In the genomic region with DNA sequence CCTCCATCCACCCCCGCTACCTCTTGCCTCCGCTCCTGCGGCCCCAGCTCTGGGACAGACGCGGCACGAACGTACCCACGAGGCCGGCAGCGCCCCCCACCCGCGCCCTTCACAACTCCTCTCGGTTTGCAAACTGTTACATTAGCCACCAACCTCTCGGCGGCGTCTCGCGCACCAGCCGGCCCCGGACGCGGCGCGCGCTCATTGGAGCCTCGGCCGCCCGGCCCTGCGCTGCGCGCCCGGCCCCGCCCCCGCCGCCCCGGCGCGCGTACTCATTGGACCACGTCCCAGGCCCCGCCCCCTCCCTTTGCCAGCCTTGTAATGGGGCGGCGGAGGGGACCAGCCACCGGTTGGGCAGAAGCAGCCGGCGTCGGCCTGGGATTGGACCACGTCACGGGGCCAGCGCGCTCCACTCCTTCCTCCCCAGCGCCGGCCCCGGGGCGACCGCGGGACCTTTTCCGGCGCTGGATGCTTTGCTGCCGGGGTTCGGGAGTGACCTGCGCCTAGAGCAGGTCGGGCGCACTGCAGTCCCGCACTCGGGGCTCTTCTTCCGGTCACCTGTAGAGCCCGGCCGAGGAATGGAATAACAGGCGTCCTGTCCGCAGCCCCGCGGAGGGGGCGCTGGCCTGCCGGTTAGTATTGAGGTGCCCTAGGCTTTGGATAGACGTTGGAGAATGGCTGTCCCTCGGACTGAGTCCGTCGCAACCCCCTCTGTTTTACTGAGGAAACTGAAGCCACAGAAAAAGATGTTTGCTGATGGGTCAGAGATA, we compare ENCODE assay signal across 8 cellular contexts. TPM values are rescaled to one million over a fixed set of nuclear protein-coding genes. Genes with fewer than 3 reads are reported as not detected.
DNase-seq lines count a peak whose midpoint lies in the region; ATAC-seq and TF ChIP-seq lines count a peak whose summit lies in the region.

A gene with protein sequence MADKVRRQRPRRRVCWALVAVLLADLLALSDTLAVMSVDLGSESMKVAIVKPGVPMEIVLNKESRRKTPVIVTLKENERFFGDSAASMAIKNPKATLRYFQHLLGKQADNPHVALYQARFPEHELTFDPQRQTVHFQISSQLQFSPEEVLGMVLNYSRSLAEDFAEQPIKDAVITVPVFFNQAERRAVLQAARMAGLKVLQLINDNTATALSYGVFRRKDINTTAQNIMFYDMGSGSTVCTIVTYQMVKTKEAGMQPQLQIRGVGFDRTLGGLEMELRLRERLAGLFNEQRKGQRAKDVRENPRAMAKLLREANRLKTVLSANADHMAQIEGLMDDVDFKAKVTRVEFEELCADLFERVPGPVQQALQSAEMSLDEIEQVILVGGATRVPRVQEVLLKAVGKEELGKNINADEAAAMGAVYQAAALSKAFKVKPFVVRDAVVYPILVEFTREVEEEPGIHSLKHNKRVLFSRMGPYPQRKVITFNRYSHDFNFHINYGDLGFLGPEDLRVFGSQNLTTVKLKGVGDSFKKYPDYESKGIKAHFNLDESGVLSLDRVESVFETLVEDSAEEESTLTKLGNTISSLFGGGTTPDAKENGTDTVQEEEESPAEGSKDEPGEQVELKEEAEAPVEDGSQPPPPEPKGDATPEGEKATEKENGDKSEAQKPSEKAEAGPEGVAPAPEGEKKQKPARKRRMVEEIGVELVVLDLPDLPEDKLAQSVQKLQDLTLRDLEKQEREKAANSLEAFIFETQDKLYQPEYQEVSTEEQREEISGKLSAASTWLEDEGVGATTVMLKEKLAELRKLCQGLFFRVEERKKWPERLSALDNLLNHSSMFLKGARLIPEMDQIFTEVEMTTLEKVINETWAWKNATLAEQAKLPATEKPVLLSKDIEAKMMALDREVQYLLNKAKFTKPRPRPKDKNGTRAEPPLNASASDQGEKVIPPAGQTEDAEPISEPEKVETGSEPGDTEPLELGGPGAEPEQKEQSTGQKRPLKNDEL (minus strand): TSS at position 206 of the 770 bp plus-strand sequence. CDS start 1,045 bp downstream, outside the sequence.

- in situ Hi-C loops in SK-MEL-5 (cut with HindIII; ENCODE audit: low pct_unique_long_range_greater_than_20kb, low sequenced_read_pairs), result no loop called here

- ATAC-seq in gastroesophageal sphincter, result peak; percentile 99

- 0% methylated on average over 5 of the region's 79 CpGs; no CpG with 5 or more reads in 1 of the 2 donors for WGBS in gastroesophageal sphincter (ENCODE audit: low coverage in 1 of 2), 2 donors

- intact Hi-C loops in activated naive CD4-positive, alpha-beta T cell treated with anti-CD3 and anti-CD28 coated beads for 36 hours (cut with micrococcal nuclease), result loop anchor here (1.0 to 2.0 kb wide), 11 partner anchors 10 to 266 kb away; partner anchors contain the start of genes CBL, CENATAC, DPAGT1 and HINFP

- H3K36me3 Mint-ChIP-seq in activated naive CD4-positive, alpha-beta T cell treated with anti-CD3 and anti-CD28 coated beads for 36 hours (ENCODE audit: low read depth), result peaks cover 27% of the 10 kb centered on the region

- H3K9me3 ChIP-seq in gastroesophageal sphincter, result no peaks in the 10 kb centered on the region

- peak; percentile 78 to 79 for TF ChIP-seq POLR2A in gastroesophageal sphincter (IDR thresholded peaks at IDR 0.05)

- H3K4me3 ChIP-seq in gastroesophageal sphincter, result peak within 1 kb of the TSS; percentile 61 to 95

- peaks cover 0 to 33% of the 10 kb centered on the region in 2 donors for H3K36me3 ChIP-seq in gastroesophageal sphincter

- DNase-seq in GM04504 (ENCODE audit: low read depth) (peak; percentile 89), HEK293T (ENCODE audit: extremely low spot score) (peak; percentile 96), MV-4-11 (lab: John Stamatoyannopoulos, UW) (peak; percentile 91), SK-MEL-5 (ENCODE audit: low read depth, low spot score) (peak; percentile 92), non-pigmented ciliary epithelial cell (ENCODE audit: low read depth) (peak; percentile 68), superior temporal gyrus (ENCODE audit: extremely low spot score) (peak; percentile 94)
- DNase-seq in activated naive CD4-positive, alpha-beta T cell treated with anti-CD3 and anti-CD28 coated beads for 36 hours, result peak; percentile 99

- peak within 1 kb of the TSS; percentile 98 for H3K4me3 Mint-ChIP-seq in activated naive CD4-positive, alpha-beta T cell treated with anti-CD3 and anti-CD28 coated beads for 36 hours

- H3K27me3 Mint-ChIP-seq in activated naive CD4-positive, alpha-beta T cell treated with anti-CD3 and anti-CD28 coated beads for 36 hours (ENCODE audit: low read depth), result no peaks in the 10 kb centered on the region

- no peaks in the 10 kb centered on the region for H3K9me3 Mint-ChIP-seq in activated naive CD4-positive, alpha-beta T cell treated with anti-CD3 and anti-CD28 coated beads for 36 hours

- CTCF ChIA-PET in HEK293T (lab: Yijun Ruan, JAX), result interaction anchor here (1.3 kb wide), 2 partner anchors 8 to 11 kb away, joined by 4 read pairs; partner anchors contain the start of gene VPS11
- CTCF ChIA-PET in activated naive CD4-positive, alpha-beta T cell treated with anti-CD3 and anti-CD28 coated beads for 36 hours (lab: Charles Lee), result interaction anchor here (0.6 to 1.7 kb wide), 11 partner anchors 8 to 367 kb away, joined by 3 to 13 read pairs (median 3); partner anchors contain the start of genes DPAGT1 and VPS11

- POLR2A ChIA-PET in HEK293T (lab: Yijun Ruan, JAX), result interaction anchor here (1.0 to 2.9 kb wide), 12 partner anchors 9 to 67 kb away, joined by 3 to 28 read pairs (median 6); partner anchors contain the start of genes C2CD2L, CENATAC, DPAGT1 and HMBS

- TF ChIP-seq CTCF in gastroesophageal sphincter (IDR thresholded peaks at IDR 0.05), result peak in 2 of 4 experiments; percentile 48 to 57

- H3K4me1 Mint-ChIP-seq in activated naive CD4-positive, alpha-beta T cell treated with anti-CD3 and anti-CD28 coated beads for 36 hours (ENCODE audit: low read depth), result peaks cover 53% of the 10 kb centered on the region

- peak within 1 kb of the TSS; percentile 85 to 98 (median 88) for H3K27ac ChIP-seq in gastroesophageal sphincter

- TF ChIP-seq EP300 in gastroesophageal sphincter (IDR thresholded peaks at IDR 0.05), result no peak

- H3K27me3 ChIP-seq in gastroesophageal sphincter, result no peaks in the 10 kb centered on the region

- peak within 1 kb of the TSS; percentile 95 for H3K27ac Mint-ChIP-seq in activated naive CD4-positive, alpha-beta T cell treated with anti-CD3 and anti-CD28 coated beads for 36 hours

- peaks cover 0 to 29% (median 11%) of the 10 kb centered on the region in 3 donors for H3K4me1 ChIP-seq in gastroesophageal sphincter

TF ChIP-seq in HEK293T, 16 proteins besides CTCF, POLR2A, EP300 and RAD21:
- TF ChIP-seq PKNOX1 (IDR thresholded peaks at IDR 0.05) (no peak), L3MBTL2 (conservative IDR thresholded peaks at IDR 0.05) (peak; percentile 58)

RNA-seq across cellular contexts. Expression of the gene that starts here (rescaled TPM):
- 189 and 191 TPM in 2 replicates for total RNA-seq in SK-MEL-5 (2014; rRNA removed; shearing (Covaris generic))
- 201 and 246 TPM in 2 replicates for polyA plus RNA-seq in SK-MEL-5 (2015; cell fraction: cytosol; rRNA removed)
- 63.1 and 69.0 TPM in 2 replicates for polyA plus RNA-seq in SK-MEL-5 (2015; cell fraction: nucleus; rRNA removed)
- 100 to 1,000 TPM; 108 to 116 TPM for total RNA-seq in activated naive CD4-positive, alpha-beta T cell treated with anti-CD3 and anti-CD28 coated beads for 36 hours
- 10 to 100 TPM; 37.8 to 63.0 (median 57.9) TPM for total RNA-seq in gastroesophageal sphincter

Comparison
In these comparisons a context has a peak if more than half of its experiments do, and no peak if none do; other contexts are left out.
1. Peak in every context shown above with its lines: DNase-seq, ATAC-seq, H3K4me3 ChIP-seq and H3K27ac ChIP-seq.